In the genomic region with DNA sequence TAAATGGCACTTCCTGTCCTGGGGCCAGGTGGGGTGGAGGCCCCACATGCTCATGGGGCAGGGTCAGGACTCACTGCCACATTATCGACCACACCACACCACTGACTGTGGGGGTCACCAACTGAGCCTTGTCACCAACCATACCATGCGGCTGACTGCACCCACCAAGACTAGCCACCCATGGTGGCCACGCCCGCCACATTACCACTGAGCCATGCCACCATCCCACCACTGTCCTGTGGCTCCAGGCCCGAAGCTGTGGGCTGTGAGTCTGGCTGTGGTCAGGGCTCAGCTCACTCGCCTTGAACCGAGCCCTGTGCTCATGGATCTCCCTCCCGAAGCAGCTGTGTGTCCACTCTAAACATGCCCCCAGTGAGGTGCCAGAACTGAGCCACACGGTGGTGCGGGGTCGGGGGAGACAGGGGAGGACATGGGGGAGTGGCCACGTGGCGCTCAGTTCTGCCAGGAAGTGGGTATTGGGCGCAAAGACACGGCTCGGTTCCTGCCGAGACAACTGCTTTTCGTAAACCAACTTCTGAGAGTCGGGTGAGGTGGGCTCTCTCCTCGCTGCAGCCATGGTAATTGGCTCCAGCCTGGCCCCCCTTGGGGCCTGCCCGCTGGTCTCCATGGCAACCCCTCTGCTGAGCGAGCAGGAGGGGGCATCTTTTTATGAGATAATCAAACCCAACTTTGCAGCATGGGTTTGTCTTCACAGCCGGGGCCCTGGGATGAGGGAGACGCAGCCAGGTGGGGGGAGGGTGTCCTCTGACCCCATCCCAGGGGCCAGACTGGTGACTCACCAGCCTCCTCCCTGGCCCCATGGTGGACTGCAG, we compare ENCODE assay signal across 10 cellular contexts. TPM values are rescaled to one million over a fixed set of nuclear protein-coding genes. Genes with fewer than 3 reads are reported as not detected.
DNase-seq lines count a peak whose midpoint lies in the region; ATAC-seq lines count a peak whose summit lies in the region.
"Had no signal": no experiment of that assay in that cellular context is flagged by ENCODE, and none has a peak within 500 bp of the region (broad histone marks: within the 10 kb centered on the region; RNA-seq: fewer than 3 reads in every experiment).

No MANE protein-coding gene starts in this region.

- peak overlapping the region; percentile 83 to 99 (median 95) for H3K27ac Mint-ChIP-seq in CD8-positive, alpha-beta memory T cell
- peak overlapping the region; percentile 81 for H3K27ac Mint-ChIP-seq in activated T-helper 1 cell treated with anti-CD3 and anti-CD28 coated beads, Interleukin-12 subunit alpha, Interleukin-12 subunit beta, Interleukin-2, Interleukin-4 antibody, amounts not matched to agents 30 ng/mL and 10 ng/mL and 1 ng/mL, durations not matched to agents 14 hours and 24 hours and 36 hours
- H3K27ac Mint-ChIP-seq: HFFc6 had no signal

- H3K27me3 ChIP-seq in CD8-positive, alpha-beta memory T cell (ENCODE audit: insufficient read depth, low read length, poor library complexity, severe bottlenecking) = no peaks in the 10 kb centered on the region
- H3K27me3 ChIP-seq in NT2/D1 (ENCODE audit: insufficient read depth, insufficient read length) = no peaks in the 10 kb centered on the region

- peak overlapping the region; percentile 22 for H3K27ac ChIP-seq in CD8-positive, alpha-beta memory T cell (ENCODE audit: low read depth, low read length)

- peak overlapping the region; percentile 13 for H3K4me3 ChIP-seq in CD8-positive, alpha-beta memory T cell (ENCODE audit: low read length)
- H3K4me3 ChIP-seq in NT2/D1 (ENCODE audit: insufficient read length, low read depth) = no peak overlapping the region

- no peaks in the 10 kb centered on the region for H3K9me3 Mint-ChIP-seq in CD8-positive, alpha-beta memory T cell
- no peaks in the 10 kb centered on the region for H3K9me3 Mint-ChIP-seq in activated T-helper 1 cell treated with anti-CD3 and anti-CD28 coated beads, Interleukin-12 subunit alpha, Interleukin-12 subunit beta, Interleukin-2, Interleukin-4 antibody, amounts not matched to agents 30 ng/mL and 10 ng/mL and 1 ng/mL, durations not matched to agents 14 hours and 24 hours and 36 hours
- H3K9me3 Mint-ChIP-seq: HFFc6 had no signal

- no peaks in the 10 kb centered on the region for H3K9me3 ChIP-seq in CD8-positive, alpha-beta memory T cell (ENCODE audit: low read length)
- H3K9me3 ChIP-seq in NT2/D1 (ENCODE audit: insufficient read depth, low read length) = no peaks in the 10 kb centered on the region

- H3K36me3 ChIP-seq in CD8-positive, alpha-beta memory T cell (ENCODE audit: insufficient read depth, low read length) = no peaks in the 10 kb centered on the region
- H3K36me3 ChIP-seq in NT2/D1 (ENCODE audit: insufficient read depth, insufficient read length, low read length) = peaks cover 7% of the 10 kb centered on the region

- H3K27me3 Mint-ChIP-seq in CD8-positive, alpha-beta memory T cell = no peaks in the 10 kb centered on the region
- no peaks in the 10 kb centered on the region for H3K27me3 Mint-ChIP-seq in activated T-helper 1 cell treated with anti-CD3 and anti-CD28 coated beads, Interleukin-12 subunit alpha, Interleukin-12 subunit beta, Interleukin-2, Interleukin-4 antibody, amounts not matched to agents 30 ng/mL and 10 ng/mL and 1 ng/mL, durations not matched to agents 14 hours and 24 hours and 36 hours (ENCODE audit: insufficient read depth)

- H3K4me1 Mint-ChIP-seq in CD8-positive, alpha-beta memory T cell = peaks cover 33 to 60% (median 33%) of the 10 kb centered on the region in 3 donors
- H3K4me1 Mint-ChIP-seq in activated T-helper 1 cell treated with anti-CD3 and anti-CD28 coated beads, Interleukin-12 subunit alpha, Interleukin-12 subunit beta, Interleukin-2, Interleukin-4 antibody, amounts not matched to agents 30 ng/mL and 10 ng/mL and 1 ng/mL, durations not matched to agents 14 hours and 24 hours and 36 hours (ENCODE audit: low read depth) = peaks cover 21% of the 10 kb centered on the region

- no peaks in the 10 kb centered on the region for H3K36me3 Mint-ChIP-seq in CD8-positive, alpha-beta memory T cell
- no peaks in the 10 kb centered on the region for H3K36me3 Mint-ChIP-seq in activated T-helper 1 cell treated with anti-CD3 and anti-CD28 coated beads, Interleukin-12 subunit alpha, Interleukin-12 subunit beta, Interleukin-2, Interleukin-4 antibody, amounts not matched to agents 30 ng/mL and 10 ng/mL and 1 ng/mL, durations not matched to agents 14 hours and 24 hours and 36 hours (ENCODE audit: low read depth)

- CTCF ChIA-PET in CD8-positive, alpha-beta memory T cell (lab: Charles Lee) = no interaction called here

- peak overlapping the region; percentile 10 for H3K9ac ChIP-seq in NT2/D1 (ENCODE audit: insufficient read length, low read depth)

- POLR2A ChIA-PET in CD8-positive, alpha-beta memory T cell (lab: Charles Lee) = no interaction called here

- H3K4me1 ChIP-seq in CD8-positive, alpha-beta memory T cell (ENCODE audit: insufficient read depth, low read length) = peaks cover 62% of the 10 kb centered on the region
- peaks cover 47% of the 10 kb centered on the region for H3K4me1 ChIP-seq in NT2/D1 (ENCODE audit: insufficient read depth, insufficient read length)

- DNase-seq in CD8-positive, alpha-beta memory T cell = peak; percentile 32 to 88 (median 69)
- DNase-seq in NT2/D1 (ENCODE audit: low read depth, low spot score) (no peak), myocyte (ENCODE audit: low read depth) (peak; percentile 86), islet precursor cell (no peak), inferior parietal cortex (ENCODE audit: extremely low spot score) (no peak), amniotic stem cell (lab: John Stamatoyannopoulos, UW) (no peak)
- DNase-seq in activated T-helper 1 cell treated with anti-CD3 and anti-CD28 coated beads, Interleukin-12 subunit alpha, Interleukin-12 subunit beta, Interleukin-2, Interleukin-4 antibody, amounts not matched to agents 30 ng/mL and 10 ng/mL and 1 ng/mL, durations not matched to agents 14 hours and 24 hours and 36 hours (ENCODE audit: low spot score) = no peak
- DNase-seq: HFFc6, NCI-H446 treated with DMSO at 0.1 percent for 48 hours had no signal

- ATAC-seq in HG03354 (IDR thresholded peaks at IDR 0.05; ENCODE audit: poor library complexity, severe bottlenecking, unreplicated experiment) = no peak

- peak overlapping the region; percentile 32 to 92 (median 77) for H3K4me3 Mint-ChIP-seq in CD8-positive, alpha-beta memory T cell
- H3K4me3 Mint-ChIP-seq in activated T-helper 1 cell treated with anti-CD3 and anti-CD28 coated beads, Interleukin-12 subunit alpha, Interleukin-12 subunit beta, Interleukin-2, Interleukin-4 antibody, amounts not matched to agents 30 ng/mL and 10 ng/mL and 1 ng/mL, durations not matched to agents 14 hours and 24 hours and 36 hours = peak overlapping the region; percentile 53
- H3K4me3 Mint-ChIP-seq: HFFc6 had no signal

- intact Hi-C loops in activated T-helper 1 cell treated with anti-CD3 and anti-CD28 coated beads, Interleukin-12 subunit alpha, Interleukin-12 subunit beta, Interleukin-2, Interleukin-4 antibody, amounts not matched to agents 30 ng/mL and 10 ng/mL and 1 ng/mL, durations not matched to agents 14 hours and 24 hours and 36 hours (cut with micrococcal nuclease) = no loop called here

RNA-seq across cellular contexts. Expression of gene RTN4R, which starts 23.2 kb away (rescaled TPM):
- total RNA-seq in CD8-positive, alpha-beta memory T cell = 1 to 10 TPM; 1.8 to 2.7 TPM
- polyA plus RNA-seq in CD8-positive, alpha-beta memory T cell = 6.0 TPM
- 1.7 and 1.9 TPM in 2 replicates for total RNA-seq in activated T-helper 1 cell treated with anti-CD3 and anti-CD28 coated beads, Interleukin-12 subunit alpha, Interleukin-12 subunit beta, Interleukin-2, Interleukin-4 antibody, amounts not matched to agents 30 ng/mL and 10 ng/mL and 1 ng/mL, durations not matched to agents 14 hours and 24 hours and 36 hours
- 10.5 and 12.7 TPM in 2 replicates for total RNA-seq in myocyte
- polyA plus RNA-seq in myocyte (2012) = 1.2 TPM

Comparison
In these comparisons a context has a peak if more than half of its experiments do, and no peak if none do; other contexts are left out.
1. DNase-seq: peak in CD8-positive, alpha-beta memory T cell (5 of 5) and myocyte (single experiment); none in NT2/D1 (single experiment), activated T-helper 1 cell treated with anti-CD3 and anti-CD28 coated beads, Interleukin-12 subunit alpha, Interleukin-12 subunit beta, Interleukin-2, Interleukin-4 antibody, amounts not matched to agents 30 ng/mL and 10 ng/mL and 1 ng/mL, durations not matched to agents 14 hours and 24 hours and 36 hours (single experiment), islet precursor cell (single experiment), inferior parietal cortex (single experiment) and amniotic stem cell (single experiment).